In genomic region chr6:148364056-148364844, GRCh38 we compare ENCODE assay signal across 11 cellular contexts. TPM values are rescaled to one million over a fixed set of nuclear protein-coding genes. Genes with fewer than 3 reads are reported as not detected.
DNase-seq lines count a peak whose midpoint lies in the region; ATAC-seq and TF ChIP-seq lines count a peak whose summit lies in the region.
"Had no signal": no experiment of that assay in that cellular context is flagged by ENCODE, and none has a peak within 500 bp of the region (broad histone marks: within the 10 kb centered on the region; RNA-seq: fewer than 3 reads in every experiment).

No MANE protein-coding gene starts in this region.

- TF ChIP-seq POLR2A in vagina (IDR thresholded peaks at IDR 0.05) = no peak

- H3K9me3 ChIP-seq in vagina = no peaks in the 10 kb centered on the region

- H3K36me3 ChIP-seq in vagina = no peaks in the 10 kb centered on the region

- H3K27ac ChIP-seq in coronary artery (peak overlapping the region; percentile 33 to 75), vagina (peak overlapping the region; percentile 33)

- TF ChIP-seq CTCF in coronary artery (IDR thresholded peaks at IDR 0.05) = no peak
- no peak for TF ChIP-seq CTCF in vagina (IDR thresholded peaks at IDR 0.05)

- peaks cover 36% of the 10 kb centered on the region for H3K4me1 ChIP-seq in vagina

- intact Hi-C loops in Right ventricle myocardium inferior (cut with DNase I) (loop anchor here (5.0 kb wide), 1 partner anchor 33 kb away; no protein-coding TSS in a partner anchor), cardiac septum (cut with DNase I) (loop anchor here (2.0 to 10.0 kb wide), 2 partner anchors 19 to 71 kb away; no protein-coding TSS in a partner anchor), vagina (cut with DNase I) (no loop called here)

- ATAC-seq in Right ventricle myocardium inferior (peak; percentile 60), HG03159 (IDR thresholded peaks at IDR 0.05; ENCODE audit: unreplicated experiment) (no peak), GM19463 (IDR thresholded peaks at IDR 0.05; ENCODE audit: unreplicated experiment) (no peak)
- ATAC-seq: activated naive CD8-positive, alpha-beta T cell treated with anti-CD3 and anti-CD28 coated beads, Interleukin-2, amount 50 U/mL, for 24 hours; HCT116 had no signal

- DNase-seq in Right ventricle myocardium inferior (ENCODE audit: missing footprints) (no peak), cardiac septum (ENCODE audit: low spot score) (no peak), coronary artery (ENCODE audit: low spot score) (no peak), lung microvascular endothelial cell (ENCODE audit: low read depth in 2 of 2) (peak; percentile 59 to 98), vagina (ENCODE audit: extremely low spot score in 2 of 2) (no peak), NCI-H2029 (lab: John Stamatoyannopoulos, UW) (no peak)
- DNase-seq: activated naive CD8-positive, alpha-beta T cell treated with anti-CD3 and anti-CD28 coated beads, Interleukin-2, amount 50 U/mL, for 24 hours; NCI-H82 had no signal

- H3K27me3 ChIP-seq in vagina = no peaks in the 10 kb centered on the region

- H3K4me3 ChIP-seq in coronary artery (peak overlapping the region; percentile 14), vagina (no peak overlapping the region)

RNA-seq across cellular contexts. Expression of gene SASH1, which starts 21.6 kb away (rescaled TPM):
- 36.8 TPM for total RNA-seq in Right ventricle myocardium inferior
- 20.5 TPM for total RNA-seq in cardiac septum
- 54.7 and 116 TPM in 2 replicates for total RNA-seq in lung microvascular endothelial cell
- total RNA-seq in vagina = 86.4 TPM

Comparison
In these comparisons a context has a peak if more than half of its experiments do, and no peak if none do; other contexts are left out.
1. DNase-seq: peak in lung microvascular endothelial cell (2 of 2); none in Right ventricle myocardium inferior (single experiment), cardiac septum (single experiment), coronary artery (single experiment), vagina (0 of 2) and NCI-H2029 (single experiment).